8 cellular contexts compared by ENCODE assay signal in genomic region chr15:75723847-75724660, GRCh38. TPM values are rescaled to one million over a fixed set of nuclear protein-coding genes. Genes with fewer than 3 reads are reported as not detected.
A peak's percentile ranks its signal among the peaks of the same experiment; 100 is the strongest.
DNase-seq lines count a peak whose midpoint lies in the region; ATAC-seq and TF ChIP-seq lines count a peak whose summit lies in the region.

No MANE protein-coding gene starts in this region.

- H3K4me3 Mint-ChIP-seq in H9 (no peak overlapping the region), glutamatergic neuron (ENCODE audit: unreplicated experiment) (no peak overlapping the region)
- no peak overlapping the region for H3K4me3 Mint-ChIP-seq in activated naive CD8-positive, alpha-beta T cell treated with anti-CD3 and anti-CD28 coated beads, Interleukin-2, amount 50 U/mL, for 24 hours

- H3K18ac ChIP-seq in H9 (ENCODE audit: insufficient read length, low read depth, low read length), result peak overlapping the region; percentile 23

- H3K14ac ChIP-seq in H9 (ENCODE audit: insufficient read depth, low read length), result no peak overlapping the region; the same call in 1 of the 2 replicates

- DNase-seq in BJ (ENCODE audit: low read depth) (peak; percentile 74), H9 (no peak), NCI-H510A (lab: John Stamatoyannopoulos, UW) (peak; percentile 39), glutamatergic neuron (peak; percentile 58), osteoblast (ENCODE audit: insufficient read length, low spot score, missing footprints) (peak; percentile 100), DMS114 treated with DMSO at 0.1 percent for 48 hours (lab: John Stamatoyannopoulos, UW; ENCODE audit: unreplicated experiment) (no peak)
- DNase-seq in activated naive CD8-positive, alpha-beta T cell treated with anti-CD3 and anti-CD28 coated beads, Interleukin-2, amount 50 U/mL, for 24 hours, result peak; percentile 53

- no peaks in the 10 kb centered on the region for H3K36me3 ChIP-seq in BJ (ENCODE audit: control insufficient read depth, insufficient read depth, low read length)
- H3K36me3 ChIP-seq in osteoblast (ENCODE audit: insufficient read depth, low read length), result no peaks in the 10 kb centered on the region

- H3K9me3 Mint-ChIP-seq in H9, result no peaks in the 10 kb centered on the region
- no peaks in the 10 kb centered on the region for H3K9me3 Mint-ChIP-seq in activated naive CD8-positive, alpha-beta T cell treated with anti-CD3 and anti-CD28 coated beads, Interleukin-2, amount 50 U/mL, for 24 hours
- peaks cover 2% of the 10 kb centered on the region for H3K9me3 Mint-ChIP-seq in glutamatergic neuron (ENCODE audit: unreplicated experiment)

- POLR2A ChIA-PET in BJ (lab: Charles Lee), result no interaction called here

- no peak overlapping the region for H2BK15ac ChIP-seq in H9 (ENCODE audit: low read depth, low read length)

- H2BK120ac ChIP-seq in H9 (ENCODE audit: low read depth, low read length, poor library complexity, severe bottlenecking), result no peak overlapping the region

- H3K36me3 Mint-ChIP-seq in H9 (ENCODE audit: insufficient read depth in 1 of 3, low read depth in 3 of 3) (no peaks in the 10 kb centered on the region), glutamatergic neuron (ENCODE audit: unreplicated experiment) (no peaks in the 10 kb centered on the region)
- H3K36me3 Mint-ChIP-seq in activated naive CD8-positive, alpha-beta T cell treated with anti-CD3 and anti-CD28 coated beads, Interleukin-2, amount 50 U/mL, for 24 hours (ENCODE audit: low read depth), result no peaks in the 10 kb centered on the region

- H4K20me1 ChIP-seq in H9 (ENCODE audit: control insufficient read depth, insufficient read depth, insufficient read length), result no peaks in the 10 kb centered on the region
- no peaks in the 10 kb centered on the region for H4K20me1 ChIP-seq in osteoblast (ENCODE audit: insufficient read depth, low read length)

- no peaks in the 10 kb centered on the region for H3K79me1 ChIP-seq in H9 (ENCODE audit: insufficient read depth, low read depth, low read length, poor library complexity, severe bottlenecking)

- no peaks in the 10 kb centered on the region for H3K23me2 ChIP-seq in H9 (ENCODE audit: insufficient read length, low read depth, low read length, poor library complexity, severe bottlenecking)

- TF ChIP-seq CTCF in BJ (IDR thresholded peaks at IDR 0.05; ENCODE audit: insufficient read depth, low read depth, low read length) (no peak), H9 (conservative IDR thresholded peaks at IDR 0.05) (no peak), glutamatergic neuron (IDR thresholded peaks at IDR 0.05; ENCODE audit: partially characterized antibody, unreplicated experiment) (no peak), osteoblast (IDR thresholded peaks at IDR 0.05; ENCODE audit: extremely low read depth, low read depth, low read length) (no peak)

- no peak overlapping the region for H3K4ac ChIP-seq in H9 (ENCODE audit: low read depth, low read length)

- H3K9me3 ChIP-seq in H9 (ENCODE audit: control insufficient read depth, low read depth, low read length), result no peaks in the 10 kb centered on the region
- no peaks in the 10 kb centered on the region for H3K9me3 ChIP-seq in osteoblast (ENCODE audit: low read depth, low read length)

- H2BK5ac ChIP-seq in H9 (ENCODE audit: insufficient read length, low read length), result no peak overlapping the region

- H3K56ac ChIP-seq in H9 (ENCODE audit: insufficient read length, low read depth, low read length), result no peak overlapping the region

- H2BK20ac ChIP-seq in H9 (ENCODE audit: low read depth, low read length, poor library complexity, severe bottlenecking), result no peak overlapping the region

- H3K4me3 ChIP-seq in BJ (ENCODE audit: low read depth, low read length), result no peak overlapping the region
- H3K4me3 ChIP-seq in osteoblast (ENCODE audit: insufficient read depth, low read length), result peak overlapping the region; percentile 12

- CTCF ChIA-PET in BJ (lab: Yijun Ruan, JAX), result interaction anchor here (0.8 to 4.2 kb wide), 7 partner anchors 9 to 83 kb away, joined by 3 to 19 read pairs (median 5); no protein-coding TSS in a partner anchor

- no peaks in the 10 kb centered on the region for H3K27me3 ChIP-seq in BJ (ENCODE audit: control insufficient read depth, insufficient read depth, low read length)
- no peaks in the 10 kb centered on the region for H3K27me3 ChIP-seq in H9 (ENCODE audit: insufficient read depth, low read length)
- H3K27me3 ChIP-seq in osteoblast (ENCODE audit: insufficient read depth, low read length), result no peaks in the 10 kb centered on the region

- H3K4me2 ChIP-seq in H9 (ENCODE audit: insufficient read depth, insufficient read length, low read length), result no peak overlapping the region
- peak overlapping the region; percentile 49 for H3K4me2 ChIP-seq in osteoblast (ENCODE audit: insufficient read depth, low read length)

- no peak overlapping the region for H3K9ac ChIP-seq in H9 (ENCODE audit: extremely low read depth, insufficient read length, low read length)

- H2AFZ ChIP-seq in H9 (ENCODE audit: low read length) (no peak overlapping the region), osteoblast (ENCODE audit: low read length) (peak overlapping the region; percentile 76)

- H3K27ac Mint-ChIP-seq in H9 (peak overlapping the region in 1 of 3 experiments; percentile 62; a peak in 1 of 7 replicates), glutamatergic neuron (ENCODE audit: unreplicated experiment) (no peak overlapping the region)
- H3K27ac Mint-ChIP-seq in activated naive CD8-positive, alpha-beta T cell treated with anti-CD3 and anti-CD28 coated beads, Interleukin-2, amount 50 U/mL, for 24 hours, result no peak overlapping the region

- H2AK5ac ChIP-seq in H9 (ENCODE audit: insufficient read length, low read length), result no peak overlapping the region

- no CpG with 5 or more reads among the region's 9 CpGs for WGBS in H9 (ENCODE audit: extremely low coverage, insufficient read length, low lambda C conversion rate)

- H3K4me1 Mint-ChIP-seq in H9 (peaks cover 2 to 7% of the 10 kb centered on the region in 2 experiments; a peak in 3 of 4 replicates), glutamatergic neuron (ENCODE audit: low read depth, unreplicated experiment) (peaks cover 8% of the 10 kb centered on the region)
- H3K4me1 Mint-ChIP-seq in activated naive CD8-positive, alpha-beta T cell treated with anti-CD3 and anti-CD28 coated beads, Interleukin-2, amount 50 U/mL, for 24 hours, result peaks cover 15% of the 10 kb centered on the region

- no peak overlapping the region for H4K5ac ChIP-seq in H9 (ENCODE audit: insufficient read length, low read depth, low read length)

- no peak overlapping the region for H3T11ph ChIP-seq in H9 (ENCODE audit: low read length)

- no peak overlapping the region for H2BK12ac ChIP-seq in H9 (ENCODE audit: insufficient read length, low read depth, low read length)

- H3K4me1 ChIP-seq in H9 (ENCODE audit: insufficient read depth, low read length) (no peaks in the 10 kb centered on the region), osteoblast (ENCODE audit: insufficient read depth, low read length) (peaks cover 10% of the 10 kb centered on the region)

- peak; percentile 48 for ATAC-seq in activated naive CD8-positive, alpha-beta T cell treated with anti-CD3 and anti-CD28 coated beads, Interleukin-2, amount 50 U/mL, for 24 hours
- ATAC-seq in GM19351 (IDR thresholded peaks at IDR 0.05; ENCODE audit: unreplicated experiment), result no peak

- H4K8ac ChIP-seq in H9 (replicated peaks; ENCODE audit: insufficient read length, low read depth, low read length), result no peak overlapping the region

- H3K23ac ChIP-seq in H9 (ENCODE audit: insufficient read length, low read depth, low read length), result no peak overlapping the region

- H4K91ac ChIP-seq in H9 (ENCODE audit: insufficient read length, low read depth, low read length), result peak overlapping the region; percentile 33

- H3K79me2 ChIP-seq in H9 (ENCODE audit: insufficient read depth, low read length) (no peaks in the 10 kb centered on the region), osteoblast (ENCODE audit: insufficient read depth, low read length) (no peaks in the 10 kb centered on the region)

- H3K27ac ChIP-seq in H9 (ENCODE audit: insufficient read length, low read depth, low read length), result no peak overlapping the region
- peak overlapping the region; percentile 77 for H3K27ac ChIP-seq in osteoblast (ENCODE audit: low read depth, low read length)

- H3K27me3 Mint-ChIP-seq in H9 (ENCODE audit: low read depth), result peaks cover 47% of the 10 kb centered on the region
- peaks cover 21% of the 10 kb centered on the region for H3K27me3 Mint-ChIP-seq in activated naive CD8-positive, alpha-beta T cell treated with anti-CD3 and anti-CD28 coated beads, Interleukin-2, amount 50 U/mL, for 24 hours
- H3K27me3 Mint-ChIP-seq in glutamatergic neuron (ENCODE audit: unreplicated experiment), result peaks cover 6% of the 10 kb centered on the region

RNA-seq across cellular contexts. Expression of gene CSPG4, which starts 11.4 kb away (rescaled TPM):
- polyA plus RNA-seq in BJ (2011; rRNA removed), result 9.5 and 24.1 TPM in 2 replicates
- 17.8 and 24.3 TPM in 2 replicates for polyA minus RNA-seq in BJ (2011; rRNA and poly(A)+ RNA removed)
- 2.0 and 2.1 TPM in 2 replicates for total RNA-seq in H9 (2021)
- 1.1 TPM for total RNA-seq in glutamatergic neuron (ENCODE audit: unreplicated experiment)
- total RNA-seq in osteoblast, result 11.5 and 20.3 TPM in 2 replicates

Comparison
In these comparisons a context has a peak if more than half of its experiments do, and no peak if none do; other contexts are left out.
1. DNase-seq: peak in BJ (single experiment), NCI-H510A (single experiment), activated naive CD8-positive, alpha-beta T cell treated with anti-CD3 and anti-CD28 coated beads, Interleukin-2, amount 50 U/mL, for 24 hours (single experiment), glutamatergic neuron (single experiment) and osteoblast (single experiment); none in H9 (single experiment) and DMS114 treated with DMSO at 0.1 percent for 48 hours (single experiment).